In genomic region chr3:82163907-82164520, GRCh38 we compare ENCODE assay signal across 10 cellular contexts.
A peak's percentile ranks its signal among the peaks of the same experiment; 100 is the strongest.
DNase-seq lines count a peak whose midpoint lies in the region; FAIRE-seq and TF ChIP-seq lines count a peak whose summit lies in the region.
"Had no signal": no experiment of that assay in that cellular context is flagged by ENCODE, and none has a peak within 500 bp of the region (broad histone marks: within the 10 kb centered on the region; RNA-seq: fewer than 3 reads in every experiment).

No MANE protein-coding gene starts in this region.

- no peak overlapping the region for H2BK20ac ChIP-seq in H1 (ENCODE audit: low read length)

- no peaks in the 10 kb centered on the region for H3K9me3 ChIP-seq in H1 (ENCODE audit: insufficient read depth in 2 of 2, low read depth in 1 of 2, low read length in 1 of 2)

- DNase-seq in NCI-H2227 (lab: John Stamatoyannopoulos, UW; ENCODE audit: unreplicated experiment), result peak; percentile 6
- DNase-seq in NCI-H2227 treated with DMSO at 0.1 percent for 48 hours (lab: John Stamatoyannopoulos, UW), result no peak
- DNase-seq in H1 (ENCODE audit: low read depth in 1 of 2, low spot score in 2 of 2), result no peak
- DNase-seq in retinal pigment epithelial cell (ENCODE audit: low read depth), result no peak
- DNase-seq in H4 (ENCODE audit: low spot score), result no peak
- DNase-seq in hippocampal formation (lab: John Stamatoyannopoulos, UW), result no peak
- no peak for DNase-seq in NCI-H748 treated with DMSO at 0.1 percent for 48 hours (lab: John Stamatoyannopoulos, UW)
- DNase-seq: stimulated activated CD4-positive, alpha-beta T cell treated with anti-CD3 and anti-CD28 coated beads, Interleukin-4, amount 100 ng/mL, for 1 hour had no signal

- H4K8ac ChIP-seq in H1 (ENCODE audit: extremely low read depth, insufficient read depth, low read length), result no peak overlapping the region

- no peak overlapping the region for H3K27ac ChIP-seq in H1 (ENCODE audit: low read depth, low read length)
- H3K27ac ChIP-seq: BLaER1 treated with 17β-estradiol and CSF1 and Interleukin-3, amounts not matched to agents 10 nM and 100 nM had no signal

- no peaks in the 10 kb centered on the region; the same call in 1 of the 2 replicates for H3K23me2 ChIP-seq in H1 (ENCODE audit: low read depth, low read length)

- no peak overlapping the region for H2BK15ac ChIP-seq in H1 (ENCODE audit: low read length)

- no peak for TF ChIP-seq RAD21 in H1 (IDR thresholded peaks at IDR 0.05 in 1 of 2, conservative IDR thresholded peaks at IDR 0.05 in 1 of 2; ENCODE audit: low read depth in 2 of 2, low read length in 2 of 2)

- TF ChIP-seq POLR2A in H1 (IDR thresholded peaks at IDR 0.05; ENCODE audit: control extremely low read depth in 1 of 2, low read depth in 2 of 2, low read length in 2 of 2), result no peak

- no peak overlapping the region for H3K23ac ChIP-seq in H1 (ENCODE audit: insufficient read length)

- H3K4me3 ChIP-seq in H1 (ENCODE audit: extremely low read depth in 1 of 4, insufficient read depth in 2 of 4, low read depth in 3 of 4, low read length in 4 of 4), result no peak overlapping the region
- H3K4me3 ChIP-seq in retinal pigment epithelial cell (ENCODE audit: low read length), result no peak overlapping the region
- H3K4me3 ChIP-seq: BLaER1 treated with 17β-estradiol and CSF1 and Interleukin-3, amounts not matched to agents 10 nM and 100 nM had no signal

- no peak for TF ChIP-seq EP300 in H1 (IDR thresholded peaks at IDR 0.05; ENCODE audit: borderline replicate concordance in 1 of 2, low read depth in 2 of 2, low read length in 2 of 2)

- no peak overlapping the region for H2BK5ac ChIP-seq in H1 (ENCODE audit: low read depth, low read length)

- H4K5ac ChIP-seq in H1 (ENCODE audit: insufficient read length, low read depth, low read length), result no peak overlapping the region

- H3K4me2 ChIP-seq in H1 (ENCODE audit: insufficient read depth in 1 of 2, low read depth in 2 of 2, low read length in 2 of 2), result no peak overlapping the region
- H3K4me2 ChIP-seq: BLaER1 treated with 17β-estradiol and CSF1 and Interleukin-3, amounts not matched to agents 10 nM and 100 nM had no signal

- no peaks in the 10 kb centered on the region for H3K79me2 ChIP-seq in H1 (ENCODE audit: control insufficient read depth in 1 of 2, insufficient read depth in 2 of 2, low read length in 2 of 2)

- H3K4me1 ChIP-seq in H1 (replicated peaks in 1 of 4; ENCODE audit: control insufficient read depth in 3 of 4, insufficient read depth in 4 of 4, low read length in 3 of 4), result no peaks in the 10 kb centered on the region
- H3K4me1 ChIP-seq: BLaER1 treated with 17β-estradiol and CSF1 and Interleukin-3, amounts not matched to agents 10 nM and 100 nM had no signal

- no peak for FAIRE-seq in H1 (lab: Jason Lieb, UNC)

- no peaks in the 10 kb centered on the region for H3K79me1 ChIP-seq in H1 (ENCODE audit: low read depth, low read length)

- no peak overlapping the region for H3K18ac ChIP-seq in H1 (ENCODE audit: extremely low read depth, low read length)

- CTCF ChIA-PET in H1 (lab: Charles Lee; ENCODE audit: partially characterized antibody), result interaction anchor here (0.9 to 1.5 kb wide), 7 partner anchors 9 to 465 kb away, joined by 3 to 6 read pairs (median 4); no protein-coding TSS in a partner anchor

- no peak overlapping the region for H3K14ac ChIP-seq in H1 (ENCODE audit: insufficient read length)

- H3K9ac ChIP-seq in H1 (replicated peaks in 1 of 4; ENCODE audit: extremely low read depth in 1 of 4, low read depth in 3 of 4, low read length in 3 of 4), result no peak overlapping the region
- H3K9ac ChIP-seq: BLaER1 treated with 17β-estradiol and CSF1 and Interleukin-3, amounts not matched to agents 10 nM and 100 nM had no signal

- POLR2A ChIA-PET in H1 (lab: Charles Lee; ENCODE audit: partially characterized antibody), result no interaction called here

- peak overlapping the region; percentile 55; the same call in 1 of the 2 replicates for H2AFZ ChIP-seq in H1 (ENCODE audit: low read length)

- 95% methylated on average over 1 of the region's 1 CpG; no CpG with 5 or more reads in 1 of the 2 experiments for WGBS in H1 (ENCODE audit: extremely low coverage in 1 of 2, insufficient coverage in 1 of 2, insufficient read length in 1 of 2, insufficient replicate concordance in 2 of 2, low coverage in 1 of 2, low lambda C conversion rate in 2 of 2, missing lambda C conversion rate in 1 of 2), 2 experiments

- no peak overlapping the region for H2AK5ac ChIP-seq in H1 (ENCODE audit: low read depth, low read length)

- no peaks in the 10 kb centered on the region for H4K20me1 ChIP-seq in H1 (replicated peaks in 1 of 2; ENCODE audit: control insufficient read depth in 1 of 2, insufficient read depth in 2 of 2, low read length in 2 of 2)
- H4K20me1 ChIP-seq: BLaER1 treated with 17β-estradiol and CSF1 and Interleukin-3, amounts not matched to agents 10 nM and 100 nM had no signal

- H2BK12ac ChIP-seq in H1 (ENCODE audit: low read depth, low read length), result no peak overlapping the region

- TF ChIP-seq CTCF in LNCAP (IDR thresholded peaks at IDR 0.05) (peak; percentile 31; the same call in 1 of the 2 replicates), H1 (IDR thresholded peaks at IDR 0.05; ENCODE audit: control extremely low read depth in 1 of 3, insufficient read depth in 1 of 3, low read depth in 1 of 3, low read length in 3 of 3) (no peak), retinal pigment epithelial cell (conservative IDR thresholded peaks at IDR 0.05; ENCODE audit: low read depth, low read length) (peak; percentile 19)

- no peak overlapping the region for H2BK120ac ChIP-seq in H1 (replicated peaks; ENCODE audit: low read depth, low read length)

- no peaks in the 10 kb centered on the region for H3K27me3 ChIP-seq in H1 (replicated peaks in 1 of 4; ENCODE audit: control insufficient read depth in 3 of 4, extremely low read depth in 1 of 4, insufficient read depth in 3 of 4, low read length in 3 of 4)
- H3K27me3 ChIP-seq: BLaER1 treated with 17β-estradiol and CSF1 and Interleukin-3, amounts not matched to agents 10 nM and 100 nM had no signal

- no peak overlapping the region for H3K56ac ChIP-seq in H1 (replicated peaks; ENCODE audit: insufficient read length, low read depth, low read length)

- H3K36me3 ChIP-seq in H1 (ENCODE audit: control insufficient read depth in 2 of 4, insufficient read depth in 4 of 4, low read length in 3 of 4), result no peaks in the 10 kb centered on the region
- H3K36me3 ChIP-seq: BLaER1 treated with 17β-estradiol and CSF1 and Interleukin-3, amounts not matched to agents 10 nM and 100 nM had no signal

- no peak overlapping the region for H3K4ac ChIP-seq in H1 (replicated peaks; ENCODE audit: insufficient read length, low read depth, low read length)

- H4K91ac ChIP-seq in H1 (replicated peaks; ENCODE audit: insufficient read length, low read length), result no peak overlapping the region

TF ChIP-seq in H1, 55 proteins besides CTCF, POLR2A, EP300 and RAD21:
- no peak for TF ChIP-seq SP4 (IDR thresholded peaks at IDR 0.05; ENCODE audit: low read length)
- peak; percentile 68; the same call in 1 of the 2 replicates for TF ChIP-seq YY1 (IDR thresholded peaks at IDR 0.05; ENCODE audit: low read depth, low read length)

Comparison
In these comparisons a context has a peak if more than half of its experiments do, and no peak if none do; other contexts are left out.
1. CTCF ChIP-seq: peak in LNCAP (single experiment) and retinal pigment epithelial cell (single experiment); none in H1 (0 of 3).